Comparison of ENCODE assay signal across 21 cellular contexts in genomic region chr2:97743913-97744312, GRCh38. TPM values are rescaled to one million over a fixed set of nuclear protein-coding genes. Genes with fewer than 3 reads are reported as not detected.
DNase-seq lines count a peak whose midpoint lies in the region; ATAC-seq and TF ChIP-seq lines count a peak whose summit lies in the region.
"Had no signal": no experiment of that assay in that cellular context is flagged by ENCODE, and none has a peak within 500 bp of the region (broad histone marks: within the 10 kb centered on the region; RNA-seq: fewer than 3 reads in every experiment).

No MANE protein-coding gene starts in this region.

- H3K27me3 ChIP-seq in CD4-positive, CD25-positive, alpha-beta regulatory T cell (ENCODE audit: control insufficient read depth, insufficient read depth, low read length): no peaks in the 10 kb centered on the region
- H3K27me3 ChIP-seq in RWPE2 (ENCODE audit: insufficient read depth, poor library complexity, severe bottlenecking): no peaks in the 10 kb centered on the region
- H3K27me3 ChIP-seq: BE2C, brain microvascular endothelial cell had no signal

- H3K4me3 Mint-ChIP-seq in activated CD4-positive, alpha-beta T cell treated with anti-CD3 and anti-CD28 coated beads, Interleukin-2, amount 10 ng/mL, durations not matched to agents 7 days and 5 days: no peak overlapping the region
- H3K4me3 Mint-ChIP-seq in CD4-positive, CD25-positive, alpha-beta regulatory T cell: peak overlapping the region in 3 of 4 donors; percentile 6 to 36 (median 20)

- H3K4me1 ChIP-seq in CD4-positive, CD25-positive, alpha-beta regulatory T cell (ENCODE audit: control insufficient read depth, insufficient read depth, low read length, poor library complexity, severe bottlenecking): peaks cover 41% of the 10 kb centered on the region
- peaks cover 17% of the 10 kb centered on the region for H3K4me1 ChIP-seq in RWPE2 (ENCODE audit: insufficient read depth, poor library complexity, severe bottlenecking)
- H3K4me1 ChIP-seq: A549, BE2C had no signal

- peak overlapping the region; percentile 28 for H3K27ac Mint-ChIP-seq in activated CD4-positive, alpha-beta T cell treated with anti-CD3 and anti-CD28 coated beads, Interleukin-2, amount 10 ng/mL, durations not matched to agents 7 days and 5 days
- H3K27ac Mint-ChIP-seq in CD4-positive, CD25-positive, alpha-beta regulatory T cell: peak overlapping the region in 2 of 3 donors; percentile 87 to 89

- H3K9me3 Mint-ChIP-seq in activated CD4-positive, alpha-beta T cell treated with anti-CD3 and anti-CD28 coated beads, Interleukin-2, amount 10 ng/mL, durations not matched to agents 7 days and 5 days: no peaks in the 10 kb centered on the region
- H3K9me3 Mint-ChIP-seq in CD4-positive, CD25-positive, alpha-beta regulatory T cell: peaks cover 0 to 3% (median 0%) of the 10 kb centered on the region in 7 donors

- peak overlapping the region; percentile 58 for H3K27ac ChIP-seq in CD4-positive, CD25-positive, alpha-beta regulatory T cell (ENCODE audit: insufficient read depth, low read length, poor library complexity, severe bottlenecking)
- H3K27ac ChIP-seq in RWPE2 (ENCODE audit: poor library complexity, severe bottlenecking): no peak overlapping the region
- H3K27ac ChIP-seq: A549, brain microvascular endothelial cell had no signal

- H3K9me3 ChIP-seq in CD4-positive, CD25-positive, alpha-beta regulatory T cell (ENCODE audit: control insufficient read depth in 2 of 2, low read length in 2 of 2): no peaks in the 10 kb centered on the region
- H3K9me3 ChIP-seq in RWPE2 (ENCODE audit: severe bottlenecking): no peaks in the 10 kb centered on the region
- H3K9me3 ChIP-seq: A549, BE2C had no signal

- DNase-seq in activated CD4-positive, alpha-beta T cell treated with anti-CD3 and anti-CD28 coated beads, Interleukin-2, amount 10 ng/mL, durations not matched to agents 7 days and 5 days: no peak
- DNase-seq in activated CD4-positive, alpha-beta T cell treated with anti-CD3 and anti-CD28 coated beads, Interleukin-2, amount 50 U/mL, for 48 hours: no peak
- DNase-seq in CD4-positive, CD25-positive, alpha-beta regulatory T cell: no peak
- peak; percentile 22 for DNase-seq in RWPE2 (ENCODE audit: low spot score)
- peak; percentile 12 for DNase-seq in iris pigment epithelial cell (ENCODE audit: low read depth)
- DNase-seq in SKM-1 (lab: John Stamatoyannopoulos, UW; ENCODE audit: unreplicated experiment): no peak
- no peak for DNase-seq in HK-2 (ENCODE audit: unreplicated experiment)
- DNase-seq: activated CD4-positive, CD25-positive, alpha-beta regulatory T cell treated with anti-CD3 and anti-CD28 coated beads, Interleukin-2, amount 50 U/mL, for 72 hours; BE2C; brain microvascular endothelial cell; Calu3; Kasumi-1; NCI-H1048; NCI-H1930; NCI-H69; retina; stimulated activated CD4-positive, alpha-beta T cell treated with anti-CD3 and anti-CD28 coated beads, Interleukin-4, amount 100 ng/mL, for 4 hours; trophoblast cell had no signal

- POLR2A ChIA-PET in activated CD4-positive, alpha-beta T cell treated with anti-CD3 and anti-CD28 coated beads, Interleukin-2, amount 10 ng/mL, durations not matched to agents 7 days and 5 days (lab: Charles Lee): interaction anchor here (0.6 kb wide), 1 partner anchor 30 kb away, joined by 3 read pairs; no protein-coding TSS in a partner anchor

- peaks cover 75% of the 10 kb centered on the region for H3K4me1 Mint-ChIP-seq in activated CD4-positive, alpha-beta T cell treated with anti-CD3 and anti-CD28 coated beads, Interleukin-2, amount 10 ng/mL, durations not matched to agents 7 days and 5 days
- peaks cover 47 to 76% (median 59%) of the 10 kb centered on the region in 4 donors for H3K4me1 Mint-ChIP-seq in CD4-positive, CD25-positive, alpha-beta regulatory T cell

- TF ChIP-seq CTCF in RWPE2 (IDR thresholded peaks at IDR 0.05; ENCODE audit: poor library complexity, severe bottlenecking): no peak

- H3K27me3 Mint-ChIP-seq in activated CD4-positive, alpha-beta T cell treated with anti-CD3 and anti-CD28 coated beads, Interleukin-2, amount 10 ng/mL, durations not matched to agents 7 days and 5 days: no peaks in the 10 kb centered on the region
- H3K27me3 Mint-ChIP-seq in CD4-positive, CD25-positive, alpha-beta regulatory T cell: no peaks in the 10 kb centered on the region

- H3K4me3 ChIP-seq in CD4-positive, CD25-positive, alpha-beta regulatory T cell (ENCODE audit: low read depth, low read length): no peak overlapping the region
- no peak overlapping the region for H3K4me3 ChIP-seq in RWPE2 (ENCODE audit: severe bottlenecking)
- H3K4me3 ChIP-seq: A549 had no signal

- H3K36me3 Mint-ChIP-seq in activated CD4-positive, alpha-beta T cell treated with anti-CD3 and anti-CD28 coated beads, Interleukin-2, amount 10 ng/mL, durations not matched to agents 7 days and 5 days (ENCODE audit: low read depth): peaks cover 46% of the 10 kb centered on the region
- peaks cover 21% of the 10 kb centered on the region for H3K36me3 Mint-ChIP-seq in CD4-positive, CD25-positive, alpha-beta regulatory T cell

- peaks cover 2% of the 10 kb centered on the region for H3K36me3 ChIP-seq in CD4-positive, CD25-positive, alpha-beta regulatory T cell (ENCODE audit: control insufficient read depth, insufficient read depth, low read length)
- no peaks in the 10 kb centered on the region for H3K36me3 ChIP-seq in RWPE2 (ENCODE audit: low read depth)
- H3K36me3 ChIP-seq: BE2C, brain microvascular endothelial cell had no signal

- ATAC-seq in CD4-positive, CD25-positive, alpha-beta regulatory T cell (ENCODE audit: low read depth in 2 of 2): no peak
- ATAC-seq in RWPE2 (ENCODE audit: low read depth) (no peak), HG02973 (IDR thresholded peaks at IDR 0.05; ENCODE audit: unreplicated experiment) (no peak)
- ATAC-seq: A549 had no signal

- CTCF ChIA-PET in activated CD4-positive, alpha-beta T cell treated with anti-CD3 and anti-CD28 coated beads, Interleukin-2, amount 10 ng/mL, durations not matched to agents 7 days and 5 days (lab: Charles Lee): interaction anchor here (1.0 to 2.2 kb wide), 9 partner anchors 11 to 43 kb away, joined by 3 to 5 read pairs (median 4); partner anchors contain the start of gene ZAP70

RNA-seq across cellular contexts. Expression of gene ZAP70, which starts 30.5 kb away (rescaled TPM):
- 100 to 1,000 TPM; 302 to 337 TPM for total RNA-seq in activated CD4-positive, alpha-beta T cell treated with anti-CD3 and anti-CD28 coated beads, Interleukin-2, amount 10 ng/mL, durations not matched to agents 7 days and 5 days
- total RNA-seq in CD4-positive, CD25-positive, alpha-beta regulatory T cell: 431 TPM
- polyA plus RNA-seq in CD4-positive, CD25-positive, alpha-beta regulatory T cell: 100 to 1,000 TPM; 104 to 144 (median 130) TPM
- total RNA-seq: Calu3, lung microvascular endothelial cell had no signal

Comparison
In these comparisons a context has a peak if more than half of its experiments do, and no peak if none do; other contexts are left out.
1. DNase-seq: peak in RWPE2 (single experiment) and iris pigment epithelial cell (single experiment); none in activated CD4-positive, alpha-beta T cell treated with anti-CD3 and anti-CD28 coated beads, Interleukin-2, amount 10 ng/mL, durations not matched to agents 7 days and 5 days (single experiment), activated CD4-positive, alpha-beta T cell treated with anti-CD3 and anti-CD28 coated beads, Interleukin-2, amount 50 U/mL, for 48 hours (0 of 2), CD4-positive, CD25-positive, alpha-beta regulatory T cell (0 of 3), SKM-1 (single experiment) and HK-2 (single experiment).